ENCODE assay signal across 2 cellular contexts in genomic region chr14:103078420-103078749, GRCh38.
TF ChIP-seq lines count a peak whose summit lies in the region.

No MANE protein-coding gene starts in this region.

TF ChIP-seq in GM12891, 5 proteins besides CTCF, POLR2A, EP300 and RAD21:
- no peak for TF ChIP-seq POLR2AphosphoS5 (IDR thresholded peaks at IDR 0.05; ENCODE audit: low read depth, low read length)
- no peak for TF ChIP-seq TAF1 (IDR thresholded peaks at IDR 0.05; ENCODE audit: low read depth, low read length)
- TF ChIP-seq PAX5 (IDR thresholded peaks at IDR 0.05; ENCODE audit: insufficient read depth, low read length, severe bottlenecking) = no peak
- no peak for TF ChIP-seq POU2F2 (IDR thresholded peaks at IDR 0.05; ENCODE audit: low read depth, low read length)
- TF ChIP-seq SPI1 (IDR thresholded peaks at IDR 0.05; ENCODE audit: low read depth, low read length) = no peak

TF ChIP-seq in endothelial cell of umbilical vein, 7 proteins besides CTCF, POLR2A, EP300 and RAD21:
- TF ChIP-seq POLR2AphosphoS5 (IDR thresholded peaks at IDR 0.05; ENCODE audit: insufficient read depth, low read depth, low read length) (peak; percentile 24), JUN (IDR thresholded peaks at IDR 0.05; ENCODE audit: borderline replicate concordance, insufficient read depth, insufficient read length, low read depth) (no peak)
